Comparison of ENCODE assay signal across 8 cellular contexts in genomic region chr12:53006810-53007742, GRCh38. TPM values are rescaled to one million over a fixed set of nuclear protein-coding genes. Genes with fewer than 3 reads are reported as not detected.
DNase-seq lines count a peak whose midpoint lies in the region; ATAC-seq, FAIRE-seq and TF ChIP-seq lines count a peak whose summit lies in the region.

No MANE protein-coding gene starts in this region.

- intact Hi-C loops in OCI-LY7 (cut with micrococcal nuclease; ENCODE audit: unreplicated experiment) = loop anchor here (10.0 kb wide), 1 partner anchor 748 kb away; the partner anchor contains the start of gene CISTR

- peak overlapping the region; percentile 93 for H3K9ac ChIP-seq in muscle layer of colon (ENCODE audit: low read length)

- peak; percentile 70 for FAIRE-seq in HTR-8/SVneo (lab: Jason Lieb, UNC)

- H3K9me3 ChIP-seq in OCI-LY7 (ENCODE audit: low read length) (peaks cover 8% of the 10 kb centered on the region; the same call in 1 of the 2 replicates), esophagus (ENCODE audit: control insufficient read depth in 2 of 2, insufficient read depth in 1 of 2, low read depth in 1 of 2, low read length in 1 of 2) (no peaks in the 10 kb centered on the region), muscle layer of colon (ENCODE audit: low read length) (no peaks in the 10 kb centered on the region)

- no peak for ATAC-seq in GM19455 (IDR thresholded peaks at IDR 0.05; ENCODE audit: unreplicated experiment)

- H3K9me2 ChIP-seq in OCI-LY7 (ENCODE audit: insufficient read depth, low read length) = no peaks in the 10 kb centered on the region

- H3K4me3 ChIP-seq in OCI-LY7 (ENCODE audit: low read depth, low read length, poor library complexity, severe bottlenecking) (peak overlapping the region; percentile 77), esophagus (ENCODE audit: low read depth in 1 of 2, low read length in 2 of 2) (peak overlapping the region; percentile 94 to 95), muscle layer of colon (ENCODE audit: low read depth in 1 of 2, low read length in 2 of 2) (peak overlapping the region; percentile 66 to 99)

- 2 to 3% methylated on average over 43 of the region's 43 CpGs for WGBS in esophagus, 2 donors

- POLR2A ChIA-PET in OCI-LY7 (lab: Charles Lee) = interaction anchor here (0.7 to 1.1 kb wide), 3 partner anchors 15 to 313 kb away, joined by 3 read pairs; no protein-coding TSS in a partner anchor

- H3K79me2 ChIP-seq in OCI-LY7 (ENCODE audit: insufficient read depth, low read depth, low read length) = peaks cover 69% of the 10 kb centered on the region

- no peak for TF ChIP-seq CTCF in OCI-LY7 (conservative IDR thresholded peaks at IDR 0.05; ENCODE audit: low read length)

- peaks cover 43% of the 10 kb centered on the region for H4K20me1 ChIP-seq in OCI-LY7 (ENCODE audit: insufficient read depth, low read length)

- H3K27ac ChIP-seq in OCI-LY7 (ENCODE audit: low read depth, low read length, poor library complexity, severe bottlenecking) (peak overlapping the region; percentile 78), esophagus (ENCODE audit: low read depth in 2 of 2, low read length in 1 of 2) (peak overlapping the region; percentile 80 to 96), muscle layer of colon (ENCODE audit: low read depth, low read length) (peak overlapping the region; percentile 64)

- H3K36me3 ChIP-seq in OCI-LY7 (ENCODE audit: insufficient read depth, low read length) (peaks cover 52% of the 10 kb centered on the region), esophagus (ENCODE audit: control insufficient read depth in 2 of 2, insufficient read depth in 2 of 2, low read length in 1 of 2) (no peaks in the 10 kb centered on the region), muscle layer of colon (ENCODE audit: insufficient read depth, low read length) (peaks cover 12% of the 10 kb centered on the region)

- BruUV-seq in OCI-LY7 (replicated peaks; lab: Mats Ljungman, UMichigan) = TSS peak; percentile 63

- CTCF ChIA-PET in OCI-LY7 (lab: Charles Lee; ENCODE audit: unreplicated experiment) = interaction anchor here (0.5 to 0.6 kb wide), 4 partner anchors 10 to 201 kb away, joined by 3 to 6 read pairs (median 4); no protein-coding TSS in a partner anchor

- no peaks in the 10 kb centered on the region for H3K27me3 ChIP-seq in esophagus (ENCODE audit: control insufficient read depth in 1 of 2, insufficient read depth in 2 of 2, low read length in 2 of 2)
- no peaks in the 10 kb centered on the region for H3K27me3 ChIP-seq in muscle layer of colon (ENCODE audit: control insufficient read depth in 1 of 2, insufficient read depth in 2 of 2, low read length in 2 of 2)

- H2AFZ ChIP-seq in OCI-LY7 (ENCODE audit: low read length) = 0 out of 2 replicates have a peak overlapping the region, but pooled peaks have one; percentile 0

- H3K4me1 ChIP-seq in OCI-LY7 (ENCODE audit: insufficient read depth, low read length, poor library complexity, severe bottlenecking) = peaks cover 52% of the 10 kb centered on the region
- no peaks in the 10 kb centered on the region for H3K4me1 ChIP-seq in esophagus (ENCODE audit: control insufficient read depth in 2 of 2, insufficient read depth in 2 of 2, low read length in 1 of 2)
- peaks cover 44% of the 10 kb centered on the region for H3K4me1 ChIP-seq in muscle layer of colon (ENCODE audit: insufficient read depth, low read length)

- DNase-seq in ELR (ENCODE audit: low read depth) = peak; percentile 88
- DNase-seq in HTR-8/SVneo (ENCODE audit: insufficient read length, low spot score) = peak; percentile 76
- peak; percentile 87 for DNase-seq in OCI-LY7 (ENCODE audit: low spot score)
- DNase-seq in activated T-cell treated with anti-CD3 and anti-CD28 coated beads, Interleukin-2, amount 50 U/mL, for 1 hour = peak; percentile 77
- peak; percentile 33 to 39 for DNase-seq in stimulated activated CD8-positive, alpha-beta memory T cell treated with anti-CD3 and anti-CD28 coated beads, Interleukin-7, amount 100 ng/mL, for 1 hour (ENCODE audit: low read depth in 2 of 2)

- H3K4me2 ChIP-seq in OCI-LY7 (ENCODE audit: low read length) = peak overlapping the region; percentile 90

RNA-seq across cellular contexts. Expression of gene EIF4B, which starts 0.8 kb away (rescaled TPM):
- total RNA-seq in OCI-LY7 (2014; rRNA removed; shearing (Covaris generic)) = 645 and 872 TPM in 2 replicates
- 745 and 898 TPM in 2 replicates for total RNA-seq in OCI-LY7 (2022)
- 100 to 1,000 TPM in 1 of 2 donors, 10 to 100 TPM in 1; 58.8 to 102 TPM for polyA plus RNA-seq in esophagus

RNA-seq across cellular contexts. Expression of gene TNS2, which starts 42.8 kb away (rescaled TPM):
- 0.25 TPM in 1 of 2 replicates, not detected in the other for total RNA-seq in OCI-LY7 (2014; rRNA removed; shearing (Covaris generic))
- 1.3 and 1.6 TPM in 2 replicates for total RNA-seq in OCI-LY7 (2022)
- 10 to 100 TPM; 32.9 to 48.6 TPM for polyA plus RNA-seq in esophagus

RNA-seq across cellular contexts. Expression of gene KRT18, which starts 58.2 kb away (rescaled TPM):
- total RNA-seq in OCI-LY7 (2014; rRNA removed; shearing (Covaris generic)) = not detected in 2 replicates
- not detected in 2 replicates for total RNA-seq in OCI-LY7 (2022)
- 100 to 1,000 TPM; 101 to 256 TPM for polyA plus RNA-seq in esophagus

Comparison
In these comparisons a context has a peak if more than half of its experiments do, and no peak if none do; other contexts are left out.
1. DNase-seq: peak in every context shown above with its lines; median percentile 88 in ELR; 87 in OCI-LY7; 77 in activated T-cell treated with anti-CD3 and anti-CD28 coated beads, Interleukin-2, amount 50 U/mL, for 1 hour; 76 in HTR-8/SVneo; 36 in stimulated activated CD8-positive, alpha-beta memory T cell treated with anti-CD3 and anti-CD28 coated beads, Interleukin-7, amount 100 ng/mL, for 1 hour.